ENCODE assay signal across 8 cellular contexts in genomic region chr10:35641430-35642015, GRCh38. TPM values are rescaled to one million over a fixed set of nuclear protein-coding genes. Genes with fewer than 3 reads are reported as not detected.
DNase-seq lines count a peak whose midpoint lies in the region; ATAC-seq and TF ChIP-seq lines count a peak whose summit lies in the region.

No MANE protein-coding gene starts in this region.

- H3K4me1 ChIP-seq in ascending aorta: peaks cover 0 to 6% of the 10 kb centered on the region in 2 donors

- intact Hi-C loops in ascending aorta (cut with DNase I): loop anchor here (2.0 to 10.0 kb wide), 7 partner anchors 181 to 851 kb away; partner anchors contain the start of genes CCNY and CREM

- H3K27me3 ChIP-seq in ascending aorta: no peaks in the 10 kb centered on the region

- DNase-seq in NCI-H1436 (lab: John Stamatoyannopoulos, UW): peak; percentile 21
- no peak for DNase-seq in NCI-H1436 treated with DMSO at 0.1 percent for 48 hours (lab: John Stamatoyannopoulos, UW)
- peak; percentile 8 for DNase-seq in HuH-7.5 (ENCODE audit: low spot score)
- DNase-seq in ascending aorta (ENCODE audit: low spot score in 2 of 2): peak in 1 of 2 donors; percentile 66
- peak; percentile 24 for DNase-seq in iPS-NIHi11 (ENCODE audit: low spot score)
- DNase-seq in stimulated activated naive CD8-positive, alpha-beta T cell treated with anti-CD3 and anti-CD28 coated beads, Interleukin-15, Interleukin-2, amounts not matched to agents 100 U/mL and 50 U/mL, for 24 hours: peak; percentile 16
- no peak for DNase-seq in NCI-H1105 treated with DMSO at 0.1 percent for 48 hours (lab: John Stamatoyannopoulos, UW)

- H3K4me3 ChIP-seq in ascending aorta: peak overlapping the region; percentile 76 to 83

- no peak for TF ChIP-seq CTCF in ascending aorta (IDR thresholded peaks at IDR 0.05)

- peak overlapping the region; percentile 88 to 91 for H3K27ac ChIP-seq in ascending aorta

- no peaks in the 10 kb centered on the region for H3K36me3 ChIP-seq in ascending aorta

- no peaks in the 10 kb centered on the region for H3K9me3 ChIP-seq in ascending aorta

- ATAC-seq in GM21723 (IDR thresholded peaks at IDR 0.05; ENCODE audit: unreplicated experiment): peak; percentile 29
- peak; percentile 4 for ATAC-seq in stimulated activated naive CD8-positive, alpha-beta T cell treated with anti-CD3 and anti-CD28 coated beads, Interleukin-15, Interleukin-2, amounts not matched to agents 100 U/mL and 50 U/mL, for 24 hours

RNA-seq across cellular contexts. Expression of gene FZD8, which starts 0.6 kb away (rescaled TPM):
- total RNA-seq in ascending aorta: 23.0 TPM

RNA-seq across cellular contexts. Expression of gene GJD4, which starts 36.4 kb away (rescaled TPM):
- not detected for total RNA-seq in ascending aorta

Comparison
In these comparisons a context has a peak if more than half of its experiments do, and no peak if none do; other contexts are left out.
1. DNase-seq: peak in NCI-H1436 (single experiment), HuH-7.5 (single experiment), iPS-NIHi11 (single experiment) and stimulated activated naive CD8-positive, alpha-beta T cell treated with anti-CD3 and anti-CD28 coated beads, Interleukin-15, Interleukin-2, amounts not matched to agents 100 U/mL and 50 U/mL, for 24 hours (single experiment); none in NCI-H1436 treated with DMSO at 0.1 percent for 48 hours (single experiment) and NCI-H1105 treated with DMSO at 0.1 percent for 48 hours (single experiment).